Comparison of ENCODE assay signal across 8 cellular contexts in the genomic region with DNA sequence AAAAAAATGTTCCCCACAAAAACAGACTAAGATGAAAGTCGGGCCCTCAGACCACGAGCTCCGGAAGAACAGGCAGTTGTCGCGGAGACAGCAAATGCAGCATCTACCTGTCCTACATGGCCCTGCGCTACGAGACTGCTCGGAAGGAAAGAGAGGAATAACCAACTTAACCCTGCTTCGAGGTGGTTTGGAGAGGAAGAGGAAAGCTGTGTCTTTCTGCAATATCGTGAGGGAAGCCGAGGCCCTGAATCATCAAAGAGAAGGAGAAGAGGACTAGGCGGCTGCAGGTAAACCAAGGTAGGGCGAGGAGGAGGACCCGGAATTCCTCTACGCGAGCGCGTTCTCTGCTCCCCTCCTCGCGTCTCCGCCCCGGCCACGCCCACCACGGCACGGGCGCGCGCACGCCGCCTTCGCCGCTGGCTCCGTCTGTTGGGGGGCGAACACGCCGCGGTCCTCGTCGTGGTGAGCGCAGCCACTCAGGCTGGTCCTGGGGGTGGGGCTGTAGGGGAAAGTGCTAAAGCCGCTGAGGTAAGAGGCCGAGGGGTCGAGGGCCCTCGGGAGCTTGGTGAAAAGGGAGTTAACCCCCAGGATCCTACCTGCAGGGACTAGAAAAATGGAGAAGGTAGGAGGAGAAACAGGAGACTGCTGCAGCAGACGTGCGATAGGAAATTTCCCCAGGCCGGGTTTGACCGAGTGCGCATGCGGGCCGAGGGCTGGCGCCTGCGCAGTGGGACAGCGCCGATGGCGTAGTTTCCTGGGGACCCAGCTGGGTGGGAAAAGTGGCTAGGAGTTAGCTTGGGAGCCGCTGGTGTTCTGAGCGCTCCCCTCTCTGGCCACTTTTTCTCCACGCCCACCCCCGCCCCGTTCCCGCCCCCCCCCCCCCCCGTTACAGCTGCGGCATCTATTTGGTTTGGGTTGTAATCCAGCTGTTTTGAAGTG. TPM values are rescaled to one million over a fixed set of nuclear protein-coding genes. Genes with fewer than 3 reads are reported as not detected.
DNase-seq lines count a peak whose midpoint lies in the region; ATAC-seq, FAIRE-seq and TF ChIP-seq lines count a peak whose summit lies in the region.

Gene ANAPC16, plus strand, starts transcription at position 402 of the 939 bp plus-strand sequence. CDS start 7,903 bp downstream, outside the sequence.
Gene ASCC1, minus strand, starts transcription at position 666 of the 939 bp plus-strand sequence. CDS start 2,978 bp downstream, outside the sequence.

- peaks cover 0 to 32% (median 9%) of the 10 kb centered on the region in 3 donors for H3K36me3 Mint-ChIP-seq in naive thymus-derived CD8-positive, alpha-beta T cell
- H3K36me3 Mint-ChIP-seq in stimulated activated naive B cell treated with anti-CD40 and anti-IgM and Interleukin-4, amounts not matched to agents 10 μg/mL and 1 μg/mL and 100 μg/mL, for 72 hours = peaks cover 25 to 37% of the 10 kb centered on the region in 2 donors

- POLR2A ChIA-PET in naive thymus-derived CD8-positive, alpha-beta T cell (lab: Charles Lee) = interaction anchor here (0.6 to 4.1 kb wide), 49 partner anchors 10 to 1659 kb away, joined by 3 to 74 read pairs (median 5); partner anchors contain the start of genes DDIT4, DNAJB12 and SPOCK2

- peaks cover 17 to 67% (median 51%) of the 10 kb centered on the region in 4 donors for H3K4me1 Mint-ChIP-seq in naive thymus-derived CD8-positive, alpha-beta T cell
- H3K4me1 Mint-ChIP-seq in stimulated activated naive B cell treated with anti-CD40 and anti-IgM and Interleukin-4, amounts not matched to agents 10 μg/mL and 1 μg/mL and 100 μg/mL, for 72 hours = peaks cover 23 to 43% of the 10 kb centered on the region in 2 donors

- H3K4me3 Mint-ChIP-seq in naive thymus-derived CD8-positive, alpha-beta T cell = peak within 1 kb of the TSS; percentile 91 to 100 (median 98)
- H3K4me3 Mint-ChIP-seq in stimulated activated naive B cell treated with anti-CD40 and anti-IgM and Interleukin-4, amounts not matched to agents 10 μg/mL and 1 μg/mL and 100 μg/mL, for 72 hours = peak within 1 kb of the TSS; percentile 88 to 94

- H3K9me3 Mint-ChIP-seq in naive thymus-derived CD8-positive, alpha-beta T cell = no peaks in the 10 kb centered on the region
- no peaks in the 10 kb centered on the region for H3K9me3 Mint-ChIP-seq in stimulated activated naive B cell treated with anti-CD40 and anti-IgM and Interleukin-4, amounts not matched to agents 10 μg/mL and 1 μg/mL and 100 μg/mL, for 72 hours

- DNase-seq in EL (peak; percentile 93), H54 (ENCODE audit: insufficient read length, low spot score) (peak; percentile 97), M059J (ENCODE audit: low read depth) (peak; percentile 88), fibroblast of peridontal ligament (ENCODE audit: extremely low read depth) (peak; percentile 91)
- DNase-seq in activated T-helper 9 cell treated with anti-CD3 and anti-CD28 coated beads, Interleukin-2, amount 50 U/mL, for 16 hours (ENCODE audit: low read depth) = peak; percentile 93
- DNase-seq in naive thymus-derived CD8-positive, alpha-beta T cell = peak; percentile 88 to 99 (median 96)
- DNase-seq in stimulated activated naive B cell treated with anti-CD40 and anti-IgM and Interleukin-4, amounts not matched to agents 10 μg/mL and 1 μg/mL and 100 μg/mL, for 72 hours = peak; percentile 94

- no peaks in the 10 kb centered on the region for H3K27me3 Mint-ChIP-seq in naive thymus-derived CD8-positive, alpha-beta T cell
- H3K27me3 Mint-ChIP-seq in stimulated activated naive B cell treated with anti-CD40 and anti-IgM and Interleukin-4, amounts not matched to agents 10 μg/mL and 1 μg/mL and 100 μg/mL, for 72 hours = no peaks in the 10 kb centered on the region

- ATAC-seq in naive thymus-derived CD8-positive, alpha-beta T cell = peak; percentile 79 to 81
- ATAC-seq in stimulated activated naive B cell treated with anti-CD40 and anti-IgM and Interleukin-4, amounts not matched to agents 10 μg/mL and 1 μg/mL and 100 μg/mL, for 72 hours (replicated peaks) = peak; percentile 74 to 85

- TF ChIP-seq POLR2A in H54 (IDR thresholded peaks at IDR 0.05; ENCODE audit: low read depth, low read length) (peak; percentile 96), Raji (IDR thresholded peaks at IDR 0.05; ENCODE audit: insufficient read depth, low read depth, low read length) (peak; percentile 99)

- FAIRE-seq in H54 (lab: Jason Lieb, UNC) = peak; percentile 85

- H3K27ac Mint-ChIP-seq in naive thymus-derived CD8-positive, alpha-beta T cell = peak within 1 kb of the TSS; percentile 94 to 100 (median 99)
- peak within 1 kb of the TSS; percentile 100 for H3K27ac Mint-ChIP-seq in stimulated activated naive B cell treated with anti-CD40 and anti-IgM and Interleukin-4, amounts not matched to agents 10 μg/mL and 1 μg/mL and 100 μg/mL, for 72 hours

RNA-seq across cellular contexts. Expression of gene ANAPC16, which starts in this region (rescaled TPM):
- 69.8 and 82.3 TPM in 2 replicates for total RNA-seq in M059J (2014; rRNA removed; shearing (Covaris generic))
- total RNA-seq in naive thymus-derived CD8-positive, alpha-beta T cell = 100 to 1,000 TPM; 121 to 128 TPM
- polyA plus RNA-seq in naive thymus-derived CD8-positive, alpha-beta T cell = 100 to 1,000 TPM; 419 to 453 (median 444) TPM

RNA-seq across cellular contexts. Expression of gene ASCC1, which starts in this region (rescaled TPM):
- 32.7 and 37.1 TPM in 2 replicates for total RNA-seq in M059J (2014; rRNA removed; shearing (Covaris generic))
- 10 to 100 TPM; 23.8 to 24.7 TPM for total RNA-seq in naive thymus-derived CD8-positive, alpha-beta T cell
- 10 to 100 TPM; 21.2 to 44.4 (median 31.4) TPM for polyA plus RNA-seq in naive thymus-derived CD8-positive, alpha-beta T cell

Comparison
In these comparisons a context has a peak if more than half of its experiments do, and no peak if none do; other contexts are left out.
1. Peak in every context shown above with its lines: DNase-seq and ATAC-seq.